ENCODE assay signal across 8 cellular contexts in genomic region chr6:13624871-13625288, GRCh38. TPM values are rescaled to one million over a fixed set of nuclear protein-coding genes. Genes with fewer than 3 reads are reported as not detected.
DNase-seq lines count a peak whose midpoint lies in the region; ATAC-seq and TF ChIP-seq lines count a peak whose summit lies in the region.

No MANE protein-coding gene starts in this region.

- no peaks in the 10 kb centered on the region for H3K9me3 ChIP-seq in OCI-LY7 (ENCODE audit: low read length)

- no peaks in the 10 kb centered on the region for H4K20me1 ChIP-seq in OCI-LY7 (ENCODE audit: insufficient read depth, low read length)

- H3K4me3 Mint-ChIP-seq in brain (no peak overlapping the region), memory B cell (no peak overlapping the region)

- H3K4me3 ChIP-seq in OCI-LY7 (ENCODE audit: low read depth, low read length, poor library complexity, severe bottlenecking), result no peak overlapping the region

- H3K9me2 ChIP-seq in OCI-LY7 (ENCODE audit: insufficient read depth, low read length), result no peaks in the 10 kb centered on the region

- POLR2A ChIA-PET in OCI-LY7 (lab: Charles Lee), result interaction anchor here (0.6 to 1.4 kb wide), 2 partner anchors 9 to 35 kb away, joined by 3 read pairs; no protein-coding TSS in a partner anchor

- DNase-seq in DMS 273 treated with DMSO at 0.1 percent for 48 hours (lab: John Stamatoyannopoulos, UW), result peak; percentile 7
- peak; percentile 40 for DNase-seq in H4 (ENCODE audit: low spot score)
- DNase-seq in OCI-LY7 (ENCODE audit: low spot score), result peak; percentile 67
- DNase-seq in memory B cell (ENCODE audit: low spot score in 2 of 2), result peak in 1 of 2 donors; percentile 14
- no peak for DNase-seq in cerebellar nuclear complex (lab: John Stamatoyannopoulos, UW)
- DNase-seq in NCI-H1092 (lab: John Stamatoyannopoulos, UW), result no peak

- H3K79me2 ChIP-seq in OCI-LY7 (ENCODE audit: insufficient read depth, low read depth, low read length), result no peaks in the 10 kb centered on the region; the same call in 1 of the 2 replicates

- H3K4me2 ChIP-seq in OCI-LY7 (ENCODE audit: low read length), result no peak overlapping the region

- intact Hi-C loops in OCI-LY7 (cut with micrococcal nuclease; ENCODE audit: unreplicated experiment), result loop anchor here (1.0 kb wide), 1 partner anchor 289 kb away; no protein-coding TSS in a partner anchor

- H3K9me3 Mint-ChIP-seq in brain, result no peaks in the 10 kb centered on the region
- H3K9me3 Mint-ChIP-seq in memory B cell, result no peaks in the 10 kb centered on the region

- TF ChIP-seq CTCF in OCI-LY7 (conservative IDR thresholded peaks at IDR 0.05; ENCODE audit: low read length), result peak; percentile 86
- TF ChIP-seq CTCF in brain (conservative IDR thresholded peaks at IDR 0.05), result peak; percentile 13 to 61

- peaks cover 5% of the 10 kb centered on the region for H3K4me1 ChIP-seq in OCI-LY7 (ENCODE audit: insufficient read depth, low read length, poor library complexity, severe bottlenecking)

- CTCF ChIA-PET in OCI-LY7 (lab: Charles Lee; ENCODE audit: unreplicated experiment), result interaction anchor here (1.6 kb wide), 1 partner anchor 9 kb away, joined by 11 read pairs; the partner anchor contains the start of gene NOL7

- peak overlapping the region in 2 of 5 experiments; percentile 23 to 42 for H3K27ac Mint-ChIP-seq in brain
- H3K27ac Mint-ChIP-seq in memory B cell, result peak overlapping the region; percentile 85

- H3K36me3 Mint-ChIP-seq in brain (peaks cover 44% of the 10 kb centered on the region), memory B cell (peaks cover 16% of the 10 kb centered on the region)

- peaks cover 98% of the 10 kb centered on the region for H3K36me3 ChIP-seq in OCI-LY7 (ENCODE audit: insufficient read depth, low read length)

- no peak overlapping the region for H3K27ac ChIP-seq in OCI-LY7 (ENCODE audit: low read depth, low read length, poor library complexity, severe bottlenecking)

- no TSS peak for BruUV-seq in OCI-LY7 (replicated peaks; lab: Mats Ljungman, UMichigan)

- no peak overlapping the region for H2AFZ ChIP-seq in OCI-LY7 (ENCODE audit: low read length)

- ATAC-seq in memory B cell (ENCODE audit: low read depth) (peak; percentile 89), HG02852 (IDR thresholded peaks at IDR 0.05; ENCODE audit: unreplicated experiment) (no peak)

- H3K4me1 Mint-ChIP-seq in brain (no peaks in the 10 kb centered on the region), memory B cell (peaks cover 8% of the 10 kb centered on the region)

- no peaks in the 10 kb centered on the region for H3K27me3 Mint-ChIP-seq in brain
- no peaks in the 10 kb centered on the region for H3K27me3 Mint-ChIP-seq in memory B cell

RNA-seq across cellular contexts. Expression of gene NOL7, which starts 9.7 kb away (rescaled TPM):
- total RNA-seq in H4 (2014; rRNA removed; shearing (Covaris generic)), result 104 and 110 TPM in 2 replicates
- total RNA-seq in OCI-LY7 (2014; rRNA removed; shearing (Covaris generic)), result 67.5 and 92.4 TPM in 2 replicates
- 91.0 and 103 TPM in 2 replicates for total RNA-seq in OCI-LY7 (2022)
- 60.9 TPM for polyA plus RNA-seq in brain (ENCODE audit: insufficient read depth, low read depth, low replicate concordance)

RNA-seq across cellular contexts. Expression of gene SIRT5, which starts 50.5 kb away (rescaled TPM):
- 13.3 and 25.6 TPM in 2 replicates for total RNA-seq in H4 (2014; rRNA removed; shearing (Covaris generic))
- total RNA-seq in OCI-LY7 (2014; rRNA removed; shearing (Covaris generic)), result 13.5 and 17.6 TPM in 2 replicates
- 23.6 and 30.5 TPM in 2 replicates for total RNA-seq in OCI-LY7 (2022)
- 13.6 TPM for polyA plus RNA-seq in brain (ENCODE audit: insufficient read depth, low read depth, low replicate concordance)

Comparison
In these comparisons a context has a peak if more than half of its experiments do, and no peak if none do; other contexts are left out.
1. DNase-seq: peak in DMS 273 treated with DMSO at 0.1 percent for 48 hours (single experiment), H4 (single experiment) and OCI-LY7 (single experiment); none in cerebellar nuclear complex (0 of 2) and NCI-H1092 (single experiment).